Comparison of ENCODE assay signal across 8 cellular contexts in the genomic region with DNA sequence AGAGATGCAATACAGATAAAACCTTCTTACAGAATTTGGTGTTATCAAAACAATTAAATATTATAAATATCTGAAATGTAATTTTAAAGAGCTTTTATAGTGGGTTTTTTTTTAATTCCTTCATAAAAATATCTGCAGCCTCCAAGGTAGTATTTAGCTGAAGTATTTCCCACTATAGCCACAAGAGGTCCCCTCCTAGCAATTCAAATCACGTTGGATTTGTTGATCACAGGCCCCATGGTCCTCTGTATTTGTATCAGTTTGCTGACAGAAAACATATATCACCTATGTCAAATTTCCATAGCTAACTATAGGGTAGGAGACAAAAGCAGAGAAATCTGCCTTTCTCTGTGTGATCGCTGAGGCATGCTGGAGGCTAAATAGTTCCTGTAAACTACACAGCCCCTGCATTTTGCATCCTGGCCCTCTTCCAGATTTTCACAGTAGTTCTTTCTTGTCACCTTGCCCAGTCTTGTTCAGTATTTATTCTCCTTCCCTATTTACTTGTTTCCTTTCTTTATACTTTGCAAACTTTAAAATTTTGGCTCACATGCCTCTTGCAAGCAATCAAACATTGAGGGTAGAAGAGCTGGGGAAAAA. TPM values are rescaled to one million over a fixed set of nuclear protein-coding genes. Genes with fewer than 3 reads are reported as not detected.
A peak's percentile ranks its signal among the peaks of the same experiment; 100 is the strongest.
DNase-seq lines count a peak whose midpoint lies in the region; ATAC-seq and TF ChIP-seq lines count a peak whose summit lies in the region.

No MANE protein-coding gene starts in this region.

- H3K79me2 ChIP-seq in PC-9 (ENCODE audit: low read depth) = no peaks in the 10 kb centered on the region

- H3K36me3 ChIP-seq in PC-9 (ENCODE audit: low read depth) (no peaks in the 10 kb centered on the region), lung (ENCODE audit: control insufficient read depth in 2 of 2, insufficient read depth in 2 of 2, low read length in 2 of 2) (no peaks in the 10 kb centered on the region)

- CTCF ChIA-PET in activated CD4-positive, alpha-beta memory T cell treated with anti-CD3 and anti-CD28 coated beads, Interleukin-2, amount 10 ng/mL, durations not matched to agents 7 days and 5 days (lab: Charles Lee) = interaction anchor here (0.8 to 4.6 kb wide), 27 partner anchors 9 to 458 kb away, joined by 3 to 179 read pairs (median 6); no protein-coding TSS in a partner anchor
- CTCF ChIA-PET in activated CD4-positive, alpha-beta memory T cell treated with anti-CD3 and anti-CD28 coated beads for 36 hours (lab: Charles Lee) = interaction anchor here (0.6 to 5.5 kb wide), 33 partner anchors 10 to 1866 kb away, joined by 3 to 300 read pairs (median 5); no protein-coding TSS in a partner anchor
- CTCF ChIA-PET in PC-9 (lab: Charles Lee) = interaction anchor here (0.7 to 1.4 kb wide), 5 partner anchors 82 to 1376 kb away, joined by 3 to 7 read pairs (median 4); no protein-coding TSS in a partner anchor

- no peak overlapping the region for H2AFZ ChIP-seq in PC-9

- POLR2A ChIA-PET in activated CD4-positive, alpha-beta memory T cell treated with anti-CD3 and anti-CD28 coated beads, Interleukin-2, amount 10 ng/mL, durations not matched to agents 7 days and 5 days (lab: Charles Lee) = interaction anchor here (0.6 to 2.3 kb wide), 5 partner anchors 31 to 86 kb away, joined by 3 to 13 read pairs (median 5); no protein-coding TSS in a partner anchor
- POLR2A ChIA-PET in activated CD4-positive, alpha-beta memory T cell treated with anti-CD3 and anti-CD28 coated beads for 36 hours (lab: Charles Lee) = interaction anchor here (1.0 kb wide), 1 partner anchor 82 kb away, joined by 3 read pairs; no protein-coding TSS in a partner anchor
- POLR2A ChIA-PET in PC-9 (lab: Charles Lee; ENCODE audit: unreplicated experiment) = interaction anchor here (0.7 kb wide), 1 partner anchor 215 kb away, joined by 6 read pairs; no protein-coding TSS in a partner anchor

- no peak overlapping the region for H3K4me3 Mint-ChIP-seq in activated CD4-positive, alpha-beta memory T cell treated with anti-CD3 and anti-CD28 coated beads, Interleukin-2, amount 10 ng/mL, durations not matched to agents 7 days and 5 days
- H3K4me3 Mint-ChIP-seq in activated CD4-positive, alpha-beta memory T cell treated with anti-CD3 and anti-CD28 coated beads for 36 hours = no peak overlapping the region

- peak; percentile 80 for TF ChIP-seq CTCF in PC-9 (conservative IDR thresholded peaks at IDR 0.05)
- peak; percentile 44 for TF ChIP-seq CTCF in lung (IDR thresholded peaks at IDR 0.05; ENCODE audit: control extremely low read depth, extremely low read depth)

- no peak overlapping the region for H3K4me2 ChIP-seq in PC-9

- H3K9me3 ChIP-seq in PC-9 (ENCODE audit: insufficient read depth, low read depth) (no peaks in the 10 kb centered on the region), lung (ENCODE audit: control insufficient read depth in 2 of 2, insufficient read depth in 1 of 2, low read length in 1 of 2) (no peaks in the 10 kb centered on the region)

- H3K36me3 Mint-ChIP-seq in activated CD4-positive, alpha-beta memory T cell treated with anti-CD3 and anti-CD28 coated beads, Interleukin-2, amount 10 ng/mL, durations not matched to agents 7 days and 5 days (ENCODE audit: low read depth) = no peaks in the 10 kb centered on the region
- H3K36me3 Mint-ChIP-seq in activated CD4-positive, alpha-beta memory T cell treated with anti-CD3 and anti-CD28 coated beads for 36 hours = no peaks in the 10 kb centered on the region

- H3K27ac ChIP-seq in PC-9 (no peak overlapping the region), lung (ENCODE audit: low read depth in 1 of 2, low read length in 1 of 2) (no peak overlapping the region)

- WGBS in lung, 2 donors = 8 to 11% methylated on average over 2 of the region's 2 CpGs

- no peak overlapping the region for H3K4me3 ChIP-seq in PC-9
- H3K4me3 ChIP-seq in lung = no peak overlapping the region

- H3K27me3 Mint-ChIP-seq in activated CD4-positive, alpha-beta memory T cell treated with anti-CD3 and anti-CD28 coated beads, Interleukin-2, amount 10 ng/mL, durations not matched to agents 7 days and 5 days = peaks cover 36% of the 10 kb centered on the region
- peaks cover 13% of the 10 kb centered on the region for H3K27me3 Mint-ChIP-seq in activated CD4-positive, alpha-beta memory T cell treated with anti-CD3 and anti-CD28 coated beads for 36 hours

- H4K20me1 ChIP-seq in PC-9 (ENCODE audit: insufficient read depth) = no peaks in the 10 kb centered on the region

- BruUV-seq in PC-9 (replicated peaks; lab: Mats Ljungman, UMichigan) = no TSS peak

- H3K4me1 Mint-ChIP-seq in activated CD4-positive, alpha-beta memory T cell treated with anti-CD3 and anti-CD28 coated beads, Interleukin-2, amount 10 ng/mL, durations not matched to agents 7 days and 5 days = peaks cover 12% of the 10 kb centered on the region
- H3K4me1 Mint-ChIP-seq in activated CD4-positive, alpha-beta memory T cell treated with anti-CD3 and anti-CD28 coated beads for 36 hours (ENCODE audit: low read depth) = peaks cover 9% of the 10 kb centered on the region

- H3K27me3 ChIP-seq in PC-9 (ENCODE audit: insufficient read depth, low read depth) (peaks cover 46% of the 10 kb centered on the region), lung (ENCODE audit: control insufficient read depth, insufficient read depth) (no peaks in the 10 kb centered on the region)

- H3K9me2 ChIP-seq in PC-9 (ENCODE audit: insufficient read depth) = no peaks in the 10 kb centered on the region

- ATAC-seq in GM19468 (IDR thresholded peaks at IDR 0.05; ENCODE audit: extremely low read depth, unreplicated experiment) = peak; percentile 58
- ATAC-seq in HG03571 (IDR thresholded peaks at IDR 0.05; ENCODE audit: unreplicated experiment) = peak; percentile 90
- no peak for ATAC-seq in lung (ENCODE audit: insufficient read depth, low FRiP score)

- no peaks in the 10 kb centered on the region for H3F3A ChIP-seq in PC-9 (ENCODE audit: insufficient read depth, low read depth)

- no peaks in the 10 kb centered on the region for H3K4me1 ChIP-seq in PC-9 (replicated peaks; ENCODE audit: insufficient read depth)
- H3K4me1 ChIP-seq in lung (ENCODE audit: control insufficient read depth in 2 of 2, insufficient read depth in 2 of 2, low read length in 2 of 2) = peaks cover 0 to 3% of the 10 kb centered on the region in 2 donors

- no peak overlapping the region for H3K27ac Mint-ChIP-seq in activated CD4-positive, alpha-beta memory T cell treated with anti-CD3 and anti-CD28 coated beads, Interleukin-2, amount 10 ng/mL, durations not matched to agents 7 days and 5 days
- no peak overlapping the region for H3K27ac Mint-ChIP-seq in activated CD4-positive, alpha-beta memory T cell treated with anti-CD3 and anti-CD28 coated beads for 36 hours

- peak; percentile 18 for DNase-seq in activated CD4-positive, alpha-beta memory T cell treated with anti-CD3 and anti-CD28 coated beads, Interleukin-2, amount 10 ng/mL, durations not matched to agents 7 days and 5 days
- DNase-seq in activated CD4-positive, alpha-beta memory T cell treated with anti-CD3 and anti-CD28 coated beads for 36 hours = no peak
- DNase-seq in PC-9 (peak; percentile 14 to 51), dedifferentiated amniotic fluid mesenchymal stem cell (ENCODE audit: extremely low spot score) (peak; percentile 49), lung (ENCODE audit: low spot score) (no peak), NCI-H524 treated with DMSO at 0.1 percent for 48 hours (lab: John Stamatoyannopoulos, UW) (no peak)

- peaks cover 2% of the 10 kb centered on the region for H3K9me3 Mint-ChIP-seq in activated CD4-positive, alpha-beta memory T cell treated with anti-CD3 and anti-CD28 coated beads, Interleukin-2, amount 10 ng/mL, durations not matched to agents 7 days and 5 days
- H3K9me3 Mint-ChIP-seq in activated CD4-positive, alpha-beta memory T cell treated with anti-CD3 and anti-CD28 coated beads for 36 hours = no peaks in the 10 kb centered on the region

- intact Hi-C loops in activated CD4-positive, alpha-beta memory T cell treated with anti-CD3 and anti-CD28 coated beads for 36 hours (cut with micrococcal nuclease) = loop anchor here (1.0 to 5.0 kb wide), 2 partner anchors 65 to 83 kb away; no protein-coding TSS in a partner anchor
- intact Hi-C loops in PC-9 (cut with micrococcal nuclease; ENCODE audit: unreplicated experiment) = loop anchor here (5.0 kb wide), 1 partner anchor 605 kb away; no protein-coding TSS in a partner anchor

RNA-seq across cellular contexts. Expression of a gene that starts 1.8 kb away (rescaled TPM):
- under 1 TPM in 1 of 2 experiments, not detected in 1; 0.78 TPM for total RNA-seq in activated CD4-positive, alpha-beta memory T cell treated with anti-CD3 and anti-CD28 coated beads, Interleukin-2, amount 10 ng/mL, durations not matched to agents 7 days and 5 days
- not detected for total RNA-seq in activated CD4-positive, alpha-beta memory T cell treated with anti-CD3 and anti-CD28 coated beads for 36 hours
- not detected in 2 replicates for total RNA-seq in PC-9 (2021)
- 10 to 100 TPM in 1 of 2 donors, under 1 TPM in 1; 0.03 to 39.8 TPM for total RNA-seq in lung
- polyA plus RNA-seq in lung = under 1 TPM; under 0.01 to 0.16 TPM

Comparison
In these comparisons a context has a peak if more than half of its experiments do, and no peak if none do; other contexts are left out.
1. DNase-seq: peak in activated CD4-positive, alpha-beta memory T cell treated with anti-CD3 and anti-CD28 coated beads, Interleukin-2, amount 10 ng/mL, durations not matched to agents 7 days and 5 days (single experiment), PC-9 (2 of 2) and dedifferentiated amniotic fluid mesenchymal stem cell (single experiment); none in activated CD4-positive, alpha-beta memory T cell treated with anti-CD3 and anti-CD28 coated beads for 36 hours (single experiment), lung (single experiment) and NCI-H524 treated with DMSO at 0.1 percent for 48 hours (single experiment).